In genomic region chr3:147152476-147152875, GRCh38 we compare ENCODE assay signal across 21 cellular contexts.
"Had no signal": no experiment of that assay in that cellular context is flagged by ENCODE, and none has a peak within 500 bp of the region (broad histone marks: within the 10 kb centered on the region; RNA-seq: fewer than 3 reads in every experiment).

No MANE protein-coding gene starts in this region.

- H3K4me3 ChIP-seq: colonic mucosa, esophagus squamous epithelium, gastrocnemius medialis, heart right ventricle, left lung, lower lobe of right lung had no signal

- H3K4me3 Mint-ChIP-seq: dendritic cell treated with granulocyte-macrophage colony-stimulating factor and Interleukin-4, amounts not matched to agents 40 ng/mL and 50 ng/mL, for 4 days; naive thymus-derived CD4-positive, alpha-beta T cell had no signal

- H3K4me1 Mint-ChIP-seq: naive thymus-derived CD4-positive, alpha-beta T cell had no signal

- H3K27me3 Mint-ChIP-seq: dendritic cell treated with granulocyte-macrophage colony-stimulating factor and Interleukin-4, amounts not matched to agents 40 ng/mL and 50 ng/mL, for 4 days; naive thymus-derived CD4-positive, alpha-beta T cell had no signal

- ATAC-seq: esophagus mucosa; gastrocnemius medialis; heart right ventricle; left cardiac atrium; left lung; left ventricle myocardium superior; lower lobe of right lung; naive thymus-derived CD4-positive, alpha-beta T cell had no signal

- DNase-seq: colonic mucosa; cortex of kidney; effector memory CD4-positive, alpha-beta T cell; erythroblast; esophagus squamous epithelium; foreskin fibroblast; foreskin melanocyte; gastrocnemius medialis; glutamatergic neuron; head of caudate nucleus; heart right ventricle; hippocampal formation; left cardiac atrium; left lung; left ventricle myocardium superior; lower lobe of right lung; mesenchymal stem cell; midbrain; naive thymus-derived CD4-positive, alpha-beta T cell had no signal

- H3K27ac Mint-ChIP-seq: dendritic cell treated with granulocyte-macrophage colony-stimulating factor and Interleukin-4, amounts not matched to agents 40 ng/mL and 50 ng/mL, for 4 days; naive thymus-derived CD4-positive, alpha-beta T cell had no signal
